2 cellular contexts compared by ENCODE assay signal in the genomic region with DNA sequence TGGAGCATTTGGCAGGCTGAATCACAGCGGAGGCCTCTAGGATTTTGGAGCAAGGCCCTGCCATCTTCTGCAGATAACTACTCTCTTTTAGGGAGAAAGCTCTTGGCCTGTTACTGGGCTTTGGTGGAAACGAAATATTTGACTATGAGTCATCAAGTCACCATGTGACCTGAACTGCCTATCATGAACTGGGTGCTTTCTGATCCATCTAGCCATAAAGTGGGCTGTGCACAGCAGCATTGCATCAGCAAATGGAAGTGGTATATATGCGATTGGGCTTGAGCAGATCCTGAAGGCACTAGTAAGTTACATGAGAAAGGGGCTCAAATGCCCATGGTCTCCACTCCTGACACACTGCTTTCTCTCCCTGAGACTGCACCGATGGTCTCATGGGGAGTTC.
TF ChIP-seq lines count a peak whose summit lies in the region.

No MANE protein-coding gene starts in this region.

TF ChIP-seq in A549, 52 proteins besides CTCF, POLR2A, EP300 and RAD21:
- TF ChIP-seq FOSL2 (IDR thresholded peaks at IDR 0.05) (no peak), FOSL2 (CRISPR knock-in tag; IDR thresholded peaks at IDR 0.05) (peak; percentile 50), ELK1 (IDR thresholded peaks at IDR 0.05; ENCODE audit: low read depth, low read length) (no peak)

TF ChIP-seq in K562, 482 proteins besides CTCF, POLR2A, EP300 and RAD21:
- TF ChIP-seq ATF4 (CRISPR knock-in tag; IDR thresholded peaks at IDR 0.05): 0 out of 2 replicates have a peak, but pooled peaks have one; percentile 35
- TF ChIP-seq, protein P1, sequence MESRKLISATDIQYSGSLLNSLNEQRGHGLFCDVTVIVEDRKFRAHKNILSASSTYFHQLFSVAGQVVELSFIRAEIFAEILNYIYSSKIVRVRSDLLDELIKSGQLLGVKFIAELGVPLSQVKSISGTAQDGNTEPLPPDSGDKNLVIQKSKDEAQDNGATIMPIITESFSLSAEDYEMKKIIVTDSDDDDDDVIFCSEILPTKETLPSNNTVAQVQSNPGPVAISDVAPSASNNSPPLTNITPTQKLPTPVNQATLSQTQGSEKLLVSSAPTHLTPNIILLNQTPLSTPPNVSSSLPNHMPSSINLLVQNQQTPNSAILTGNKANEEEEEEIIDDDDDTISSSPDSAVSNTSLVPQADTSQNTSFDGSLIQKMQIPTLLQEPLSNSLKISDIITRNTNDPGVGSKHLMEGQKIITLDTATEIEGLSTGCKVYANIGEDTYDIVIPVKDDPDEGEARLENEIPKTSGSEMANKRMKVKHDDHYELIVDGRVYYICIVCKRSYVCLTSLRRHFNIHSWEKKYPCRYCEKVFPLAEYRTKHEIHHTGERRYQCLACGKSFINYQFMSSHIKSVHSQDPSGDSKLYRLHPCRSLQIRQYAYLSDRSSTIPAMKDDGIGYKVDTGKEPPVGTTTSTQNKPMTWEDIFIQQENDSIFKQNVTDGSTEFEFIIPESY (CRISPR knock-in tag; IDR thresholded peaks at IDR 0.05): no peak
- TF ChIP-seq CUX1 (CRISPR knock-in tag; IDR thresholded peaks at IDR 0.05): no peak
- TF ChIP-seq, protein P2, sequence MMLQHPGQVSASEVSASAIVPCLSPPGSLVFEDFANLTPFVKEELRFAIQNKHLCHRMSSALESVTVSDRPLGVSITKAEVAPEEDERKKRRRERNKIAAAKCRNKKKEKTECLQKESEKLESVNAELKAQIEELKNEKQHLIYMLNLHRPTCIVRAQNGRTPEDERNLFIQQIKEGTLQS (IDR thresholded peaks at IDR 0.05): peak; percentile 89
- TF ChIP-seq, protein P2 (CRISPR knock-in tag; conservative IDR thresholded peaks at IDR 0.05): no peak
- no peak for TF ChIP-seq IRF1 (CRISPR knock-in tag; IDR thresholded peaks at IDR 0.05; ENCODE audit: borderline replicate concordance)
- TF ChIP-seq ZNF589 (CRISPR knock-in tag; IDR thresholded peaks at IDR 0.05; ENCODE audit: low read depth): no peak
- TF ChIP-seq, protein P3, sequence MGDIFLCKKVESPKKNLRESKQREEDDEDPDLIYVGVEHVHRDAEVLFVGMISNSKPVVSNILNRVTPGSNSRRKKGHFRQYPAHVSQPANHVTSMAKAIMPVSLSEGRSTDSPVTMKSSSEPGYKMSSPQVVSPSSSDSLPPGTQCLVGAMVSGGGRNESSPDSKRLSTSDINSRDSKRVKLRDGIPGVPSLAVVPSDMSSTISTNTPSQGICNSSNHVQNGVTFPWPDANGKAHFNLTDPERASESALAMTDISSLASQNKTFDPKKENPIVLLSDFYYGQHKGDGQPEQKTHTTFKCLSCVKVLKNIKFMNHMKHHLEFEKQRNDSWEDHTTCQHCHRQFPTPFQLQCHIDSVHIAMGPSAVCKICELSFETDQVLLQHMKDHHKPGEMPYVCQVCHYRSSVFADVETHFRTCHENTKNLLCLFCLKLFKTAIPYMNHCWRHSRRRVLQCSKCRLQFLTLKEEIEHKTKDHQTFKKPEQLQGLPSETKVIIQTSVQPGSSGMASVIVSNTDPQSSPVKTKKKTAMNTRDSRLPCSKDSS (IDR thresholded peaks at IDR 0.05; ENCODE audit: low read depth, partially characterized antibody): no peak
- TF ChIP-seq ZNF76 (CRISPR knock-in tag; IDR thresholded peaks at IDR 0.05; ENCODE audit: borderline replicate concordance): no peak
- TF ChIP-seq KHSRP (IDR thresholded peaks at IDR 0.05): no peak
- no peak for TF ChIP-seq IRF2 (CRISPR knock-in tag; IDR thresholded peaks at IDR 0.05)
- no peak for TF ChIP-seq NR2C2 (CRISPR knock-in tag; IDR thresholded peaks at IDR 0.05)
- no peak for TF ChIP-seq NR2C2 (tag; IDR thresholded peaks at IDR 0.05)
- TF ChIP-seq, protein P4, sequence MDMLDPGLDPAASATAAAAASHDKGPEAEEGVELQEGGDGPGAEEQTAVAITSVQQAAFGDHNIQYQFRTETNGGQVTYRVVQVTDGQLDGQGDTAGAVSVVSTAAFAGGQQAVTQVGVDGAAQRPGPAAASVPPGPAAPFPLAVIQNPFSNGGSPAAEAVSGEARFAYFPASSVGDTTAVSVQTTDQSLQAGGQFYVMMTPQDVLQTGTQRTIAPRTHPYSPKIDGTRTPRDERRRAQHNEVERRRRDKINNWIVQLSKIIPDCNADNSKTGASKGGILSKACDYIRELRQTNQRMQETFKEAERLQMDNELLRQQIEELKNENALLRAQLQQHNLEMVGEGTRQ (CRISPR knock-in tag; IDR thresholded peaks at IDR 0.05): peak; percentile 69
- no peak for TF ChIP-seq SAFB2 (IDR thresholded peaks at IDR 0.05; ENCODE audit: borderline replicate concordance, low read depth, low read length, severe bottlenecking)
- TF ChIP-seq ARID3A (IDR thresholded peaks at IDR 0.05; ENCODE audit: borderline replicate concordance, low read depth, low read length): no peak
- TF ChIP-seq USF1 (CRISPR knock-in tag; IDR thresholded peaks at IDR 0.05): peak; percentile 74
- no peak for TF ChIP-seq BHLHE40 (IDR thresholded peaks at IDR 0.05; ENCODE audit: low read length)
- no peak for TF ChIP-seq BRF2 (IDR thresholded peaks at IDR 0.05; ENCODE audit: borderline replicate concordance, insufficient read depth, insufficient read length)
- TF ChIP-seq, protein P5, sequence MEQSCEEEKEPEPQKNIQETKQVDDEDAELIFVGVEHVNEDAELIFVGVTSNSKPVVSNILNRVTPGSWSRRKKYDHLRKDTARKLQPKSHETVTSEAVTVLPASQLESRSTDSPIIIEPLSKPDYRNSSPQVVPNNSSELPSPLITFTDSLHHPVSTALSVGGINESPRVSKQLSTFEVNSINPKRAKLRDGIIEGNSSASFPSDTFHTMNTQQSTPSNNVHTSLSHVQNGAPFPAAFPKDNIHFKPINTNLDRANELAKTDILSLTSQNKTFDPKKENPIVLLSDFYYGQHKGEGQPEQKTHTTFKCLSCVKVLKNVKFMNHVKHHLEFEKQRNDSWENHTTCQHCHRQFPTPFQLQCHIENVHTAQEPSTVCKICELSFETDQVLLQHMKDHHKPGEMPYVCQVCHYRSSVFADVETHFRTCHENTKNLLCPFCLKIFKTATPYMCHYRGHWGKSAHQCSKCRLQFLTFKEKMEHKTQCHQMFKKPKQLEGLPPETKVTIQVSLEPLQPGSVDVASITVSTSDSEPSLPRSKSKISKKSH (CRISPR knock-in tag; IDR thresholded peaks at IDR 0.05): no peak
- TF ChIP-seq ETV5 (CRISPR knock-in tag; IDR thresholded peaks at IDR 0.05; ENCODE audit: low read depth): no peak
- TF ChIP-seq U2AF2 (optimal IDR thresholded peaks at IDR 0.05; ENCODE audit: low read depth, low read length): no peak
- TF ChIP-seq ZFX (CRISPR knock-in tag; IDR thresholded peaks at IDR 0.05): no peak
- no peak for TF ChIP-seq MEF2A (IDR thresholded peaks at IDR 0.05; ENCODE audit: control insufficient read depth, low read depth, low read length)
- no peak for TF ChIP-seq SP2 (IDR thresholded peaks at IDR 0.05; ENCODE audit: extremely low read depth, low read depth, low read length, poor library complexity, severe bottlenecking)
- no peak for TF ChIP-seq TGIF2 (CRISPR knock-in tag; IDR thresholded peaks at IDR 0.05)
- TF ChIP-seq, protein P6, sequence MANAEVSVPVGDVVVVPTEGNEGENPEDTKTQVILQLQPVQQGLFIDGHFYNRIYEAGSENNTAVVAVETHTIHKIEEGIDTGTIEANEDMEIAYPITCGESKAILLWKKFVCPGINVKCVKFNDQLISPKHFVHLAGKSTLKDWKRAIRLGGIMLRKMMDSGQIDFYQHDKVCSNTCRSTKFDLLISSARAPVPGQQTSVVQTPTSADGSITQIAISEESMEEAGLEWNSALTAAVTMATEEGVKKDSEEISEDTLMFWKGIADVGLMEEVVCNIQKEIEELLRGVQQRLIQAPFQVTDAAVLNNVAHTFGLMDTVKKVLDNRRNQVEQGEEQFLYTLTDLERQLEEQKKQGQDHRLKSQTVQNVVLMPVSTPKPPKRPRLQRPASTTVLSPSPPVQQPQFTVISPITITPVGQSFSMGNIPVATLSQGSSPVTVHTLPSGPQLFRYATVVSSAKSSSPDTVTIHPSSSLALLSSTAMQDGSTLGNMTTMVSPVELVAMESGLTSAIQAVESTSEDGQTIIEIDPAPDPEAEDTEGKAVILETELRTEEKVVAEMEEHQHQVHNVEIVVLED (CRISPR knock-in tag; IDR thresholded peaks at IDR 0.05): no peak
- TF ChIP-seq NRF1 (conservative IDR thresholded peaks at IDR 0.05 in 1 of 2, IDR thresholded peaks at IDR 0.05 in 1 of 2): no peak
- TF ChIP-seq RHOXF2B (CRISPR knock-in tag; conservative IDR thresholded peaks at IDR 0.05): no peak
- TF ChIP-seq JUND (IDR thresholded peaks at IDR 0.05; ENCODE audit: borderline replicate concordance, low read depth, low read length): peak; percentile 37; the same call in 1 of the 2 replicates
- peak; percentile 63; the same call in 2 of the 3 replicates for TF ChIP-seq JUND (tag; IDR thresholded peaks at IDR 0.05; ENCODE audit: borderline replicate concordance, low read depth, low read length)
- TF ChIP-seq CEBPG (CRISPR knock-in tag; IDR thresholded peaks at IDR 0.05): peak; percentile 69
- peak; percentile 8 to 69; a peak in 2 of 4 replicates for TF ChIP-seq CEBPG (tag; conservative IDR thresholded peaks at IDR 0.05 in 1 of 2, IDR thresholded peaks at IDR 0.05 in 1 of 2)
- TF ChIP-seq FOSL1 (tag; conservative IDR thresholded peaks at IDR 0.05): peak; percentile 41
- TF ChIP-seq ZNF551 (CRISPR knock-in tag; IDR thresholded peaks at IDR 0.05): no peak
